In genomic region chr22:49793871-49794270, GRCh38 we compare ENCODE assay signal across 17 cellular contexts. TPM values are rescaled to one million over a fixed set of nuclear protein-coding genes. Genes with fewer than 3 reads are reported as not detected.
A peak's percentile ranks its signal among the peaks of the same experiment; 100 is the strongest.
DNase-seq lines count a peak whose midpoint lies in the region; ATAC-seq and TF ChIP-seq lines count a peak whose summit lies in the region.
"Had no signal": no experiment of that assay in that cellular context is flagged by ENCODE, and none has a peak within 500 bp of the region (broad histone marks: within the 10 kb centered on the region; RNA-seq: fewer than 3 reads in every experiment).

No MANE protein-coding gene starts in this region.

- H3K9ac ChIP-seq in rectal smooth muscle tissue (ENCODE audit: low read length) (no peak overlapping the region), mesendoderm (ENCODE audit: low read length) (no peak overlapping the region)

- in situ Hi-C loops in transverse colon (cut with MboI; ENCODE audit: low pct_ligation_motif_present in 1 of 4, low pct_unique_long_range_greater_than_20kb in 1 of 4, low sequenced_read_pairs in 3 of 4): no loop called here

- H2BK120ac ChIP-seq in mesendoderm (ENCODE audit: low read depth, low read length): no peak overlapping the region

- no peak for TF ChIP-seq CTCF in ascending aorta (IDR thresholded peaks at IDR 0.05)
- TF ChIP-seq CTCF in gastroesophageal sphincter (IDR thresholded peaks at IDR 0.05): no peak
- no peak for TF ChIP-seq CTCF in transverse colon (IDR thresholded peaks at IDR 0.05)
- TF ChIP-seq CTCF in CD4-positive, alpha-beta T cell (IDR thresholded peaks at IDR 0.05): no peak

- H3K27ac ChIP-seq in ascending aorta (peak overlapping the region; percentile 38 to 60), gastroesophageal sphincter (peak overlapping the region in 3 of 4 donors; percentile 45 to 66 (median 55)), rectal smooth muscle tissue (ENCODE audit: low read depth, low read length) (peak overlapping the region; percentile 82), transverse colon (peak overlapping the region in 3 of 4 donors; percentile 37 to 63 (median 54)), mesendoderm (ENCODE audit: low read depth, low read length) (no peak overlapping the region)
- no peak overlapping the region for H3K27ac ChIP-seq in CD4-positive, alpha-beta T cell (ENCODE audit: low read depth, low read length)
- H3K27ac ChIP-seq: A549, C4-2B had no signal

- peaks cover 92% of the 10 kb centered on the region for H3K36me3 Mint-ChIP-seq in CD4-positive, alpha-beta T cell (ENCODE audit: low read depth)

- no peak for TF ChIP-seq POLR2A in gastroesophageal sphincter (IDR thresholded peaks at IDR 0.05)
- no peak for TF ChIP-seq POLR2A in transverse colon (IDR thresholded peaks at IDR 0.05)

- H4K5ac ChIP-seq in mesendoderm (ENCODE audit: low read length): no peak overlapping the region

- no peak for DNase-seq in ascending aorta (ENCODE audit: low spot score in 2 of 2)
- no peak for DNase-seq in transverse colon
- DNase-seq in mesendoderm: no peak
- DNase-seq in CD4-positive, alpha-beta T cell: no peak
- no peak for DNase-seq in NCI-H187 treated with DMSO at 0.1 percent for 48 hours (lab: John Stamatoyannopoulos, UW)
- DNase-seq: COR-L47, DND-41, GDM1, H7, IMR-90 had no signal

- 45 to 59% methylated on average over 4 to 16 of the region's 23 CpGs for WGBS in gastroesophageal sphincter (ENCODE audit: low coverage in 1 of 2), 2 donors
- WGBS in transverse colon (ENCODE audit: low coverage in 1 of 2), 2 donors: 85 to 100% methylated on average over 2 to 13 of the region's 23 CpGs
- WGBS in mesendoderm (ENCODE audit: extremely low coverage, insufficient coverage, low lambda C conversion rate): no CpG with 5 or more reads among the region's 23 CpGs

- H3K4me3 Mint-ChIP-seq in CD4-positive, alpha-beta T cell: no peak overlapping the region
- H3K4me3 Mint-ChIP-seq: CD8-positive, alpha-beta T cell; GM23338 had no signal

- H3K4ac ChIP-seq in mesendoderm (ENCODE audit: low read depth, low read length): no peak overlapping the region

- no peak overlapping the region for H3K23ac ChIP-seq in mesendoderm (ENCODE audit: low read length)

- H2BK15ac ChIP-seq in mesendoderm (replicated peaks; ENCODE audit: low read depth): no peak overlapping the region

- H3K27ac Mint-ChIP-seq in CD4-positive, alpha-beta T cell: no peak overlapping the region

- no peaks in the 10 kb centered on the region for H3K27me3 Mint-ChIP-seq in CD4-positive, alpha-beta T cell

- peaks cover 65 to 66% of the 10 kb centered on the region in 2 donors for H3K36me3 ChIP-seq in ascending aorta
- peaks cover 0 to 83% of the 10 kb centered on the region in 2 donors for H3K36me3 ChIP-seq in gastroesophageal sphincter
- H3K36me3 ChIP-seq in rectal smooth muscle tissue (ENCODE audit: control insufficient read depth, insufficient read depth, low read length): peaks cover 30% of the 10 kb centered on the region
- H3K36me3 ChIP-seq in transverse colon: peaks cover 0 to 47% (median 12%) of the 10 kb centered on the region in 4 donors
- H3K36me3 ChIP-seq in mesendoderm (ENCODE audit: control insufficient read depth, insufficient read depth, low read length): peaks cover 26% of the 10 kb centered on the region

- intact Hi-C loops in ascending aorta (cut with DNase I): no loop called here
- intact Hi-C loops in transverse colon (cut with DNase I; ENCODE audit: low total_unique reads): no loop called here
- intact Hi-C loops in CD4-positive, alpha-beta T cell (cut with DNase I, micrococcal nuclease): no loop called here

- H3K79me2 ChIP-seq in mesendoderm (ENCODE audit: control insufficient read depth, insufficient read depth, low read length): peaks cover 25% of the 10 kb centered on the region

- H3K56ac ChIP-seq in mesendoderm (ENCODE audit: low read length): no peak overlapping the region

- H3K4me3 ChIP-seq in ascending aorta: no peak overlapping the region
- no peak overlapping the region for H3K4me3 ChIP-seq in gastroesophageal sphincter
- no peak overlapping the region for H3K4me3 ChIP-seq in rectal smooth muscle tissue (ENCODE audit: low read length)
- H3K4me3 ChIP-seq in transverse colon: no peak overlapping the region
- H3K4me3 ChIP-seq in mesendoderm (ENCODE audit: low read length): no peak overlapping the region
- H3K4me3 ChIP-seq: A549, GM23338 had no signal

- H3K18ac ChIP-seq in mesendoderm (ENCODE audit: low read length): no peak overlapping the region

- no peak overlapping the region for H3K4me2 ChIP-seq in mesendoderm (ENCODE audit: low read length)
- H3K4me2 ChIP-seq: A549, GM23338 had no signal

- H3K27me3 ChIP-seq in ascending aorta (no peaks in the 10 kb centered on the region), gastroesophageal sphincter (no peaks in the 10 kb centered on the region), rectal smooth muscle tissue (ENCODE audit: control insufficient read depth, insufficient read depth, low read length) (no peaks in the 10 kb centered on the region), transverse colon (no peaks in the 10 kb centered on the region), mesendoderm (ENCODE audit: insufficient read depth, low read length, poor library complexity) (no peaks in the 10 kb centered on the region)
- no peaks in the 10 kb centered on the region for H3K27me3 ChIP-seq in CD4-positive, alpha-beta T cell (ENCODE audit: control insufficient read depth, insufficient read depth, low read length)
- H3K27me3 ChIP-seq: BE2C had no signal

- H3K4me1 Mint-ChIP-seq in CD4-positive, alpha-beta T cell (ENCODE audit: low read depth): peaks cover 42% of the 10 kb centered on the region

- TF ChIP-seq EP300 in gastroesophageal sphincter (IDR thresholded peaks at IDR 0.05): no peak
- TF ChIP-seq EP300 in transverse colon (IDR thresholded peaks at IDR 0.05; ENCODE audit: low read depth): no peak

- H2BK5ac ChIP-seq in mesendoderm (ENCODE audit: low read length): no peak overlapping the region

- H3K9me3 Mint-ChIP-seq in CD4-positive, alpha-beta T cell: no peaks in the 10 kb centered on the region
- H3K9me3 Mint-ChIP-seq: CD8-positive, alpha-beta T cell; GM23338 had no signal

- H3K9me3 ChIP-seq in ascending aorta (no peaks in the 10 kb centered on the region), gastroesophageal sphincter (no peaks in the 10 kb centered on the region), transverse colon (no peaks in the 10 kb centered on the region)
- H3K9me3 ChIP-seq in CD4-positive, alpha-beta T cell (ENCODE audit: control insufficient read depth, low read length): no peaks in the 10 kb centered on the region
- H3K9me3 ChIP-seq: A549, BE2C had no signal

- no peak for ATAC-seq in gastroesophageal sphincter
- no peak for ATAC-seq in CD4-positive, alpha-beta T cell (ENCODE audit: poor library complexity)
- ATAC-seq: A549; CD8-positive, alpha-beta T cell; GM23338 had no signal

- POLR2A ChIA-PET in CD4-positive, alpha-beta T cell (lab: Charles Lee): no interaction called here

- H3K4me1 ChIP-seq in ascending aorta (peaks cover 3 to 17% of the 10 kb centered on the region in 2 donors), gastroesophageal sphincter (peaks cover 0 to 64% (median 43%) of the 10 kb centered on the region in 3 donors), rectal smooth muscle tissue (ENCODE audit: control insufficient read depth, insufficient read depth, low read length) (peaks cover 52% of the 10 kb centered on the region), transverse colon (peaks cover 29 to 45% (median 38%) of the 10 kb centered on the region in 4 donors), mesendoderm (ENCODE audit: control insufficient read depth, low read depth, low read length) (no peaks in the 10 kb centered on the region)
- H3K4me1 ChIP-seq: A549, BE2C had no signal

- peaks cover 41% of the 10 kb centered on the region for H3K79me1 ChIP-seq in mesendoderm (ENCODE audit: low read length)

- no peak overlapping the region for H2AK5ac ChIP-seq in mesendoderm (ENCODE audit: low read length)

- H4K8ac ChIP-seq in mesendoderm (ENCODE audit: low read depth, low read length): no peak overlapping the region

- CTCF ChIA-PET in CD4-positive, alpha-beta T cell (lab: Charles Lee): no interaction called here

RNA-seq across cellular contexts. Expression of gene BRD1, which starts 33.8 kb away (rescaled TPM):
- 32.5 TPM for total RNA-seq in ascending aorta
- 10 to 100 TPM; 36.0 to 66.0 (median 45.5) TPM for total RNA-seq in gastroesophageal sphincter
- total RNA-seq in transverse colon: 10 to 100 TPM; 43.4 to 70.5 (median 50.3) TPM
- 14.7 TPM for polyA plus RNA-seq in mesendoderm (2013, experiment 1 of 2)
- polyA plus RNA-seq in mesendoderm (2013, experiment 2 of 2): 14.5 TPM
- 100 to 1,000 TPM; 129 to 130 TPM for total RNA-seq in CD4-positive, alpha-beta T cell

RNA-seq across cellular contexts. Expression of gene ZBED4, which starts 59.8 kb away (rescaled TPM):
- total RNA-seq in ascending aorta (10.1 TPM), gastroesophageal sphincter (10 to 100 TPM in 1 of 4 donors, 1 to 10 TPM in 3; 6.9 to 12.3 (median 7.1) TPM), transverse colon (10 to 100 TPM; 19.9 to 30.7 (median 24.9) TPM)
- 15.9 TPM for polyA plus RNA-seq in mesendoderm (2013, experiment 1 of 2)
- polyA plus RNA-seq in mesendoderm (2013, experiment 2 of 2): 16.1 TPM
- total RNA-seq in CD4-positive, alpha-beta T cell: 10 to 100 TPM; 14.8 to 15.0 TPM

Comparison
In these comparisons a context has a peak if more than half of its experiments do, and no peak if none do; other contexts are left out.
1. H3K27ac ChIP-seq: peak in ascending aorta (2 of 2), gastroesophageal sphincter (3 of 4), rectal smooth muscle tissue (single experiment) and transverse colon (3 of 4); none in mesendoderm (single experiment) and CD4-positive, alpha-beta T cell (single experiment).